ENCODE assay signal across 8 cellular contexts in the genomic region with DNA sequence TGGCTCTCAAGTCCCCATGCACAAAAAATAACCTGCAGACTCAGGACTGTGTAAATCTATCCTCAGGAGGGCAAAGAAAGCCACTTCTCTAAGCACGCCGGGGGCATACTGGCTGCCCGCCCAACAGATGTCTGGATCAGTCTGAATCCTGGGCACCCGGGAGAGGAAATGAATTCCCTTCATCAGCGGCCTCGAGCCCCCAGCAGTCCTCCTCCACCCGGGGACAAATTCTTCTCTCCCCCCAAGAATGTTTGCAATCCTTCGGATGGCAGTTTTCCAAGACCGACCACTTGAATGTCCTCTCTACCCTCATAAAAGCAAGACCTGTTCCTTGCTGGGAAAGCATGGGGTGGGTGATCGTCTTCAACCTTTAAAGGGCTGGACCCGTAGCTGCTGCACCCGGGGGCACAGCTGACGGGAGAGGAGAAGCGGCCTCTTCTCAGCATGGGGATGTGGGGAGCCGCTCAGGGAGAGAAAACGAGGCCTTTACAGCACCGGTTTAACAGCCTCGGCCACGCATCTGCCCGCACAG. TPM values are rescaled to one million over a fixed set of nuclear protein-coding genes. Genes with fewer than 3 reads are reported as not detected.
A peak's percentile ranks its signal among the peaks of the same experiment; 100 is the strongest.
DNase-seq lines count a peak whose midpoint lies in the region; ATAC-seq, FAIRE-seq and TF ChIP-seq lines count a peak whose summit lies in the region.

No MANE protein-coding gene starts in this region.

- H3K4me1 Mint-ChIP-seq in activated naive CD4-positive, alpha-beta T cell treated with anti-CD3 and anti-CD28 coated beads, Interleukin-2, amount 10 ng/mL, durations not matched to agents 7 days and 5 days = peaks cover 48% of the 10 kb centered on the region

- peak overlapping the region; percentile 89 for H3K4me2 ChIP-seq in endothelial cell of umbilical vein (ENCODE audit: insufficient read depth, low read length)

- CTCF ChIA-PET in activated naive CD4-positive, alpha-beta T cell treated with anti-CD3 and anti-CD28 coated beads, Interleukin-2, amount 10 ng/mL, durations not matched to agents 7 days and 5 days (lab: Charles Lee) = interaction anchor here (1.3 to 1.8 kb wide), 2 partner anchors 11 to 156 kb away, joined by 3 to 12 read pairs; no protein-coding TSS in a partner anchor
- CTCF ChIA-PET in endothelial cell of umbilical vein (lab: Charles Lee) (interaction anchor here (0.8 to 9.0 kb wide), 7 partner anchors 9 to 237 kb away, joined by 4 to 71 read pairs (median 6); no protein-coding TSS in a partner anchor), GM10248 (lab: Yijun Ruan, JAX) (interaction anchor here (0.7 to 4.8 kb wide), 5 partner anchors 12 to 238 kb away, joined by 3 to 36 read pairs (median 3); a partner anchor contains a TSS)

- ATAC-seq in pancreas (no peak), HG03175 (IDR thresholded peaks at IDR 0.05; ENCODE audit: unreplicated experiment) (no peak)

- no peak for FAIRE-seq in endothelial cell of umbilical vein (lab: Jason Lieb, UNC)
- no peak for FAIRE-seq in pancreas (lab: Jason Lieb, UNC)

- H2AFZ ChIP-seq in endothelial cell of umbilical vein (ENCODE audit: low read depth, low read length) = peak overlapping the region; percentile 98

- DNase-seq in activated naive CD4-positive, alpha-beta T cell treated with anti-CD3 and anti-CD28 coated beads, Interleukin-2, amount 10 ng/mL, durations not matched to agents 7 days and 5 days = no peak
- DNase-seq in activated naive CD4-positive, alpha-beta T cell treated with anti-CD3 and anti-CD28 coated beads, Interleukin-2, amount 50 U/mL, for 16 hours = no peak
- DNase-seq in NT2/D1 (ENCODE audit: low read depth, low spot score) (no peak), endothelial cell of umbilical vein (ENCODE audit: low read depth, low spot score) (no peak), pancreas (peak in 1 of 6 donors; percentile 27), NAMALWA (ENCODE audit: low spot score) (no peak), GM10248 (ENCODE audit: extremely low spot score) (no peak)

- BruUV-seq in endothelial cell of umbilical vein (replicated peaks; lab: Mats Ljungman, UMichigan) = no TSS peak

- 20 to 23% methylated on average over 19 to 20 of the region's 20 CpGs for WGBS in pancreas, 2 donors

- H3K27me3 Mint-ChIP-seq in activated naive CD4-positive, alpha-beta T cell treated with anti-CD3 and anti-CD28 coated beads, Interleukin-2, amount 10 ng/mL, durations not matched to agents 7 days and 5 days = peaks cover 14% of the 10 kb centered on the region

- dilution Hi-C loops in endothelial cell of umbilical vein (cut with MboI; ENCODE audit: extremely low pct_ligation_motif_present, low sequenced_read_pairs) = no loop called here

- H3K9me3 ChIP-seq in NT2/D1 (ENCODE audit: insufficient read depth, low read length) (no peaks in the 10 kb centered on the region), endothelial cell of umbilical vein (replicated peaks; ENCODE audit: control insufficient read depth, insufficient read depth, low read length) (no peaks in the 10 kb centered on the region), pancreas (no peaks in the 10 kb centered on the region)

- H3K4me3 ChIP-seq in NT2/D1 (ENCODE audit: insufficient read length, low read depth) (peak overlapping the region; percentile 58), endothelial cell of umbilical vein (replicated peaks in 1 of 3; ENCODE audit: insufficient read depth in 1 of 3, low read depth in 1 of 3, low read length in 3 of 3) (peak overlapping the region; percentile 5 to 56 (median 39)), pancreas (peak overlapping the region; percentile 42 to 88 (median 52))

- H3K9ac ChIP-seq in NT2/D1 (ENCODE audit: insufficient read length, low read depth) (peak overlapping the region; percentile 85), endothelial cell of umbilical vein (replicated peaks; ENCODE audit: extremely low read depth, insufficient read depth, low read length) (no peak overlapping the region)

- H3K4me3 Mint-ChIP-seq in activated naive CD4-positive, alpha-beta T cell treated with anti-CD3 and anti-CD28 coated beads, Interleukin-2, amount 10 ng/mL, durations not matched to agents 7 days and 5 days = peak overlapping the region; percentile 90

- H3K27ac ChIP-seq in endothelial cell of umbilical vein (ENCODE audit: insufficient read depth, low read depth, low read length) (no peak overlapping the region), pancreas (no peak overlapping the region)

- TF ChIP-seq POLR2A in endothelial cell of umbilical vein (IDR thresholded peaks at IDR 0.05; ENCODE audit: low read depth, low read length) = no peak

- no peaks in the 10 kb centered on the region for H4K20me1 ChIP-seq in endothelial cell of umbilical vein (replicated peaks; ENCODE audit: control insufficient read depth, extremely low read depth, insufficient read depth, low read length)

- H3K36me3 ChIP-seq in NT2/D1 (ENCODE audit: insufficient read depth, insufficient read length, low read length) = no peaks in the 10 kb centered on the region
- H3K36me3 ChIP-seq in endothelial cell of umbilical vein (ENCODE audit: control insufficient read depth in 2 of 2, extremely low read depth in 1 of 2, insufficient read depth in 2 of 2, low read length in 2 of 2) = no peaks in the 10 kb centered on the region
- H3K36me3 ChIP-seq in pancreas = no peaks in the 10 kb centered on the region

- H3K4me1 ChIP-seq in NT2/D1 (ENCODE audit: insufficient read depth, insufficient read length) (peaks cover 3% of the 10 kb centered on the region), endothelial cell of umbilical vein (ENCODE audit: control insufficient read depth, extremely low read depth, insufficient read depth, low read length) (peaks cover 11% of the 10 kb centered on the region), pancreas (peaks cover 0 to 3% (median 0%) of the 10 kb centered on the region in 3 donors)

- POLR2A ChIA-PET in endothelial cell of umbilical vein (lab: Charles Lee) (no interaction called here), GM10248 (lab: Yijun Ruan, JAX) (interaction anchor here (0.8 kb wide), 1 partner anchor 11 kb away, joined by 3 read pairs; no protein-coding TSS in a partner anchor)

- TF ChIP-seq CTCF in endothelial cell of umbilical vein (IDR thresholded peaks at IDR 0.05; ENCODE audit: extremely low read depth in 1 of 2, insufficient read depth in 1 of 2, low read depth in 1 of 2, low read length in 2 of 2) (no peak), pancreas (IDR thresholded peaks at IDR 0.05) (no peak), GM10248 (IDR thresholded peaks at IDR 0.05; ENCODE audit: control extremely low read depth, extremely low read depth, low read depth, missing control alignments) (no peak)

- no peaks in the 10 kb centered on the region for H3K9me1 ChIP-seq in endothelial cell of umbilical vein (replicated peaks; ENCODE audit: control insufficient read depth, extremely low read depth, insufficient read depth, low read length)

- peaks cover 38% of the 10 kb centered on the region for H3K27me3 ChIP-seq in NT2/D1 (ENCODE audit: insufficient read depth, insufficient read length)
- H3K27me3 ChIP-seq in endothelial cell of umbilical vein (ENCODE audit: control insufficient read depth in 2 of 2, insufficient read depth in 2 of 2, low read length in 2 of 2) = no peaks in the 10 kb centered on the region
- H3K27me3 ChIP-seq in pancreas = no peaks in the 10 kb centered on the region

- no peaks in the 10 kb centered on the region for H3K36me3 Mint-ChIP-seq in activated naive CD4-positive, alpha-beta T cell treated with anti-CD3 and anti-CD28 coated beads, Interleukin-2, amount 10 ng/mL, durations not matched to agents 7 days and 5 days

- H3K27ac Mint-ChIP-seq in activated naive CD4-positive, alpha-beta T cell treated with anti-CD3 and anti-CD28 coated beads, Interleukin-2, amount 10 ng/mL, durations not matched to agents 7 days and 5 days = no peak overlapping the region

- no peaks in the 10 kb centered on the region for H3K9me3 Mint-ChIP-seq in activated naive CD4-positive, alpha-beta T cell treated with anti-CD3 and anti-CD28 coated beads, Interleukin-2, amount 10 ng/mL, durations not matched to agents 7 days and 5 days

- intact Hi-C loops in endothelial cell of umbilical vein (cut with micrococcal nuclease) (loop anchor here (1.0 to 2.0 kb wide), 2 partner anchors 9 to 60 kb away; a partner anchor contains a TSS), pancreas (cut with DNase I) (no loop called here)

- no peaks in the 10 kb centered on the region for H3K79me2 ChIP-seq in endothelial cell of umbilical vein (ENCODE audit: control insufficient read depth, insufficient read depth, low read length)

TF ChIP-seq in endothelial cell of umbilical vein, 7 proteins besides CTCF, POLR2A, EP300 and RAD21:
- no peak for TF ChIP-seq MYC (IDR thresholded peaks at IDR 0.05; ENCODE audit: low read depth, low read length)
- TF ChIP-seq POLR2AphosphoS5 (IDR thresholded peaks at IDR 0.05; ENCODE audit: insufficient read depth, low read depth, low read length) = no peak
- TF ChIP-seq EZH2 (IDR thresholded peaks at IDR 0.05; ENCODE audit: borderline replicate concordance, low read depth, low read length, severe bottlenecking) = peak; percentile 12

RNA-seq across cellular contexts. Expression of a gene that starts 9.4 kb away (rescaled TPM):
- total RNA-seq in endothelial cell of umbilical vein (33.2 and 36.3 TPM in 2 replicates), pancreas (10 to 100 TPM; 16.4 to 25.0 (median 19.9) TPM)
- polyA plus RNA-seq in endothelial cell of umbilical vein (13.5 and 15.3 TPM in 2 replicates), pancreas (10 to 100 TPM; 21.9 to 40.9 TPM)
- polyA plus RNA-seq in endothelial cell of umbilical vein (2011; cell fraction: cytosol; rRNA removed) = 18.8 and 18.9 TPM in 2 replicates
- 17.6 and 18.2 TPM in 2 replicates for polyA plus RNA-seq in endothelial cell of umbilical vein (2011; cell fraction: nucleus; rRNA removed)
- 34.8 and 38.0 TPM in 2 replicates for polyA plus RNA-seq in endothelial cell of umbilical vein (2012)
- polyA minus RNA-seq in endothelial cell of umbilical vein = 9.7 and 9.8 TPM in 2 replicates
- polyA minus RNA-seq in endothelial cell of umbilical vein (2011; cell fraction: cytosol; rRNA and poly(A)+ RNA removed) = 15.7 TPM
- polyA minus RNA-seq in endothelial cell of umbilical vein (2011; cell fraction: nucleus; rRNA and poly(A)+ RNA removed) = 9.1 and 15.9 TPM in 2 replicates

RNA-seq across cellular contexts. Expression of a gene that starts 21.9 kb away (rescaled TPM):
- 7.2 and 8.1 TPM in 2 replicates for total RNA-seq in endothelial cell of umbilical vein
- 6.9 and 7.0 TPM in 2 replicates for polyA plus RNA-seq in endothelial cell of umbilical vein
- 6.2 and 7.6 TPM in 2 replicates for polyA plus RNA-seq in endothelial cell of umbilical vein (2011; cell fraction: cytosol; rRNA removed)
- 4.6 and 5.3 TPM in 2 replicates for polyA plus RNA-seq in endothelial cell of umbilical vein (2011; cell fraction: nucleus; rRNA removed)
- polyA plus RNA-seq in endothelial cell of umbilical vein (2012) = 4.0 and 7.0 TPM in 2 replicates
- 6.2 and 6.7 TPM in 2 replicates for polyA minus RNA-seq in endothelial cell of umbilical vein
- 1.5 TPM for polyA minus RNA-seq in endothelial cell of umbilical vein (2011; cell fraction: cytosol; rRNA and poly(A)+ RNA removed)
- 2.9 and 4.6 TPM in 2 replicates for polyA minus RNA-seq in endothelial cell of umbilical vein (2011; cell fraction: nucleus; rRNA and poly(A)+ RNA removed)
- 1 to 10 TPM; 3.1 to 8.3 (median 5.3) TPM for total RNA-seq in pancreas
- 1 to 10 TPM; 2.3 TPM for polyA plus RNA-seq in pancreas
